ENCODE assay signal across 1 cellular context in genomic region chr7:101486764-101487458, GRCh38.
TF ChIP-seq lines count a peak whose summit lies in the region.

No MANE protein-coding gene starts in this region.

TF ChIP-seq in HepG2, 621 proteins besides CTCF, POLR2A, EP300 and RAD21 (continued from another document):
- no peak for TF ChIP-seq E2F2 (CRISPR knock-in tag; IDR thresholded peaks at IDR 0.05; ENCODE audit: borderline replicate concordance)
